In genomic region chr10:58063854-58064480, GRCh38 we compare ENCODE assay signal across 1 cellular context.
TF ChIP-seq lines count a peak whose summit lies in the region.

No MANE protein-coding gene starts in this region.

TF ChIP-seq in GM12878, 131 proteins besides CTCF, POLR2A, EP300 and RAD21 (continued from another document):
- TF ChIP-seq, protein P1, sequence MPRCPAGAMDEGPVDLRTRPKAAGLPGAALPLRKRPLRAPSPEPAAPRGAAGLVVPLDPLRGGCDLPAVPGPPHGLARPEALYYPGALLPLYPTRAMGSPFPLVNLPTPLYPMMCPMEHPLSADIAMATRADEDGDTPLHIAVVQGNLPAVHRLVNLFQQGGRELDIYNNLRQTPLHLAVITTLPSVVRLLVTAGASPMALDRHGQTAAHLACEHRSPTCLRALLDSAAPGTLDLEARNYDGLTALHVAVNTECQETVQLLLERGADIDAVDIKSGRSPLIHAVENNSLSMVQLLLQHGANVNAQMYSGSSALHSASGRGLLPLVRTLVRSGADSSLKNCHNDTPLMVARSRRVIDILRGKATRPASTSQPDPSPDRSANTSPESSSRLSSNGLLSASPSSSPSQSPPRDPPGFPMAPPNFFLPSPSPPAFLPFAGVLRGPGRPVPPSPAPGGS (IDR thresholded peaks at IDR 0.05; ENCODE audit: borderline replicate concordance, insufficient read depth, low read depth, low read length, poor library complexity, severe bottlenecking): no peak
- TF ChIP-seq NKRF (conservative IDR thresholded peaks at IDR 0.05) (no peak), SIN3A (IDR thresholded peaks at IDR 0.05; ENCODE audit: low read depth, low read length) (no peak), PAX8 (IDR thresholded peaks at IDR 0.05) (no peak), NBN (IDR thresholded peaks at IDR 0.05) (no peak), YBX1 (IDR thresholded peaks at IDR 0.05) (no peak), BHLHE40 (IDR thresholded peaks at IDR 0.05; ENCODE audit: borderline replicate concordance in 1 of 2, low read depth in 2 of 2, low read length in 1 of 2) (no peak), ZNF622 (IDR thresholded peaks at IDR 0.05) (no peak), SKIL (IDR thresholded peaks at IDR 0.05; ENCODE audit: low read depth, poor library complexity, severe bottlenecking) (no peak), TCF7 (IDR thresholded peaks at IDR 0.05; ENCODE audit: borderline replicate concordance) (no peak), ZNF592 (IDR thresholded peaks at IDR 0.05) (no peak)
